Comparison of ENCODE assay signal across 12 cellular contexts in genomic region chr16:9318764-9319163, GRCh38.
"Had no signal": no experiment of that assay in that cellular context is flagged by ENCODE, and none has a peak within 500 bp of the region (broad histone marks: within the 10 kb centered on the region; RNA-seq: fewer than 3 reads in every experiment).

No MANE protein-coding gene starts in this region.

- H3K27me3 ChIP-seq: cardiac muscle cell, testis, upper lobe of left lung had no signal

- ATAC-seq: left lobe of liver; sciatic nerve; stimulated activated naive CD8-positive, alpha-beta T cell treated with anti-CD3 and anti-CD28 coated beads, Interleukin-15, amount 100 ng/mL, for 72 hours had no signal

- H3K4me3 ChIP-seq: cardiac muscle cell, testis, upper lobe of left lung had no signal

- FAIRE-seq: astrocyte, islet of Langerhans had no signal

- DNase-seq: activated CD4-positive, alpha-beta T cell treated with anti-CD3 and anti-CD28 coated beads for 1 hour; activated CD4-positive, alpha-beta T cell treated with anti-CD3 and anti-CD28 coated beads, Interleukin-2, amount 50 U/mL, for 48 hours; activated naive CD4-positive, alpha-beta T cell treated with anti-CD3 and anti-CD28 coated beads, Interleukin-2, amount 50 U/mL, for 16 hours; foreskin melanocyte; stimulated activated naive CD8-positive, alpha-beta T cell treated with anti-CD3 and anti-CD28 coated beads, Interleukin-15, amount 100 ng/mL, for 72 hours; testis; upper lobe of left lung had no signal

- H3K36me3 ChIP-seq: cardiac muscle cell, upper lobe of left lung had no signal
